In genomic region chr6:27834384-27834783, GRCh38 we compare ENCODE assay signal across 14 cellular contexts.
DNase-seq lines count a peak whose midpoint lies in the region; ATAC-seq and TF ChIP-seq lines count a peak whose summit lies in the region.
"Had no signal": no experiment of that assay in that cellular context is flagged by ENCODE, and none has a peak within 500 bp of the region (broad histone marks: within the 10 kb centered on the region; RNA-seq: fewer than 3 reads in every experiment).

No MANE protein-coding gene starts in this region.

- peaks cover 7% of the 10 kb centered on the region for H3K36me3 Mint-ChIP-seq in T-helper 1 cell treated with Interleukin-12 subunit alpha and Interleukin-12 subunit beta and Interleukin-4 antibody, amounts not matched to agents 30 μg/mL and 1 μg/mL, for 36 hours (ENCODE audit: low read depth)
- H3K36me3 Mint-ChIP-seq in activated CD8-positive, alpha-beta T cell treated with anti-CD3 and anti-CD28 coated beads, Interleukin-2, amount 10 ng/mL, durations not matched to agents 7 days and 5 days (ENCODE audit: low read depth) = peaks cover 19% of the 10 kb centered on the region
- H3K36me3 Mint-ChIP-seq in mesothelial cell of epicardium = peaks cover 2% of the 10 kb centered on the region

- ATAC-seq in activated CD8-positive, alpha-beta T cell treated with anti-CD3 and anti-CD28 coated beads, Interleukin-2, amount 10 ng/mL, durations not matched to agents 7 days and 5 days = no peak

- H3K27ac Mint-ChIP-seq in T-helper 1 cell treated with Interleukin-12 subunit alpha and Interleukin-12 subunit beta and Interleukin-4 antibody, amounts not matched to agents 30 μg/mL and 1 μg/mL, for 36 hours = peak overlapping the region; percentile 68
- peak overlapping the region; percentile 58 for H3K27ac Mint-ChIP-seq in activated CD8-positive, alpha-beta T cell treated with anti-CD3 and anti-CD28 coated beads, Interleukin-2, amount 10 ng/mL, durations not matched to agents 7 days and 5 days
- H3K27ac Mint-ChIP-seq in mesothelial cell of epicardium = peak overlapping the region; percentile 50

- CTCF ChIA-PET in activated CD8-positive, alpha-beta T cell treated with anti-CD3 and anti-CD28 coated beads, Interleukin-2, amount 10 ng/mL, durations not matched to agents 7 days and 5 days (lab: Charles Lee) = interaction anchor here (1.1 to 5.3 kb wide), 4 partner anchors 10 to 60 kb away, joined by 3 to 43 read pairs (median 12); a partner anchor contains a TSS

- intact Hi-C loops in posterior cingulate gyrus (cut with DNase I) = no loop called here

- H3K4me1 Mint-ChIP-seq in T-helper 1 cell treated with Interleukin-12 subunit alpha and Interleukin-12 subunit beta and Interleukin-4 antibody, amounts not matched to agents 30 μg/mL and 1 μg/mL, for 36 hours (ENCODE audit: low read depth) = peaks cover 35% of the 10 kb centered on the region
- peaks cover 41% of the 10 kb centered on the region for H3K4me1 Mint-ChIP-seq in activated CD8-positive, alpha-beta T cell treated with anti-CD3 and anti-CD28 coated beads, Interleukin-2, amount 10 ng/mL, durations not matched to agents 7 days and 5 days (ENCODE audit: low read depth)
- H3K4me1 Mint-ChIP-seq in mesothelial cell of epicardium = peaks cover 33% of the 10 kb centered on the region

- no peaks in the 10 kb centered on the region for H3K9me3 Mint-ChIP-seq in T-helper 1 cell treated with Interleukin-12 subunit alpha and Interleukin-12 subunit beta and Interleukin-4 antibody, amounts not matched to agents 30 μg/mL and 1 μg/mL, for 36 hours
- no peaks in the 10 kb centered on the region for H3K9me3 Mint-ChIP-seq in activated CD8-positive, alpha-beta T cell treated with anti-CD3 and anti-CD28 coated beads, Interleukin-2, amount 10 ng/mL, durations not matched to agents 7 days and 5 days (ENCODE audit: insufficient read depth)
- no peaks in the 10 kb centered on the region for H3K9me3 Mint-ChIP-seq in mesothelial cell of epicardium

- TF ChIP-seq CTCF in HL-60 (IDR thresholded peaks at IDR 0.05; ENCODE audit: insufficient read depth, low read length) = no peak
- no peak for TF ChIP-seq CTCF in mesothelial cell of epicardium (IDR thresholded peaks at IDR 0.05; ENCODE audit: unreplicated experiment)

- H3K4me3 ChIP-seq in HL-60 (replicated peaks; ENCODE audit: insufficient read depth, low read length) = no peak overlapping the region
- H3K4me3 ChIP-seq: SJCRH30 had no signal

- no peak overlapping the region for H3K4me3 Mint-ChIP-seq in T-helper 1 cell treated with Interleukin-12 subunit alpha and Interleukin-12 subunit beta and Interleukin-4 antibody, amounts not matched to agents 30 μg/mL and 1 μg/mL, for 36 hours
- no peak overlapping the region for H3K4me3 Mint-ChIP-seq in activated CD8-positive, alpha-beta T cell treated with anti-CD3 and anti-CD28 coated beads, Interleukin-2, amount 10 ng/mL, durations not matched to agents 7 days and 5 days
- H3K4me3 Mint-ChIP-seq in mesothelial cell of epicardium = no peak overlapping the region

- no peak for DNase-seq in T-helper 1 cell
- no peak for DNase-seq in HL-60 (ENCODE audit: low read depth in 1 of 2, low spot score in 1 of 2)
- no peak for DNase-seq in activated CD8-positive, alpha-beta T cell treated with anti-CD3 and anti-CD28 coated beads, Interleukin-2, amount 10 ng/mL, durations not matched to agents 7 days and 5 days
- no peak for DNase-seq in mesothelial cell of epicardium (ENCODE audit: low spot score in 2 of 2, unreplicated experiment in 2 of 2)
- DNase-seq in posterior cingulate gyrus = no peak
- no peak for DNase-seq in NCI-H2081 treated with DMSO at 0.1 percent for 48 hours (lab: John Stamatoyannopoulos, UW)
- no peak for DNase-seq in DMS79 (lab: John Stamatoyannopoulos, UW)
- DNase-seq: ACHN, GM23248, KBM-7, NCI-H1694, NCI-H524 treated with DMSO at 0.1 percent for 48 hours, SJCRH30 had no signal

- H3K27me3 Mint-ChIP-seq in T-helper 1 cell treated with Interleukin-12 subunit alpha and Interleukin-12 subunit beta and Interleukin-4 antibody, amounts not matched to agents 30 μg/mL and 1 μg/mL, for 36 hours (ENCODE audit: low read depth) = no peaks in the 10 kb centered on the region
- H3K27me3 Mint-ChIP-seq in activated CD8-positive, alpha-beta T cell treated with anti-CD3 and anti-CD28 coated beads, Interleukin-2, amount 10 ng/mL, durations not matched to agents 7 days and 5 days (ENCODE audit: low read depth) = no peaks in the 10 kb centered on the region
- H3K27me3 Mint-ChIP-seq in mesothelial cell of epicardium (ENCODE audit: low read depth) = no peaks in the 10 kb centered on the region

- peak overlapping the region; percentile 14; the same call in 1 of the 2 replicates for H3K27ac ChIP-seq in HL-60 (replicated peaks)
- H3K27ac ChIP-seq: GM23248, SJCRH30 had no signal

- POLR2A ChIA-PET in activated CD8-positive, alpha-beta T cell treated with anti-CD3 and anti-CD28 coated beads, Interleukin-2, amount 10 ng/mL, durations not matched to agents 7 days and 5 days (lab: Charles Lee) = interaction anchor here (0.7 to 15.4 kb wide), 16 partner anchors 12 to 1808 kb away, joined by 3 to 2805 read pairs (median 38); a partner anchor contains a TSS

- H3K27me3 ChIP-seq in HL-60 (ENCODE audit: insufficient read depth, poor library complexity, severe bottlenecking) = no peaks in the 10 kb centered on the region
- H3K27me3 ChIP-seq: SJCRH30 had no signal
